24 cellular contexts compared by ENCODE assay signal in genomic region chr15:77567202-77567601, GRCh38.
"Had no signal": no experiment of that assay in that cellular context is flagged by ENCODE, and none has a peak within 500 bp of the region (broad histone marks: within the 10 kb centered on the region; RNA-seq: fewer than 3 reads in every experiment).

No MANE protein-coding gene starts in this region.

- H3K36me3 Mint-ChIP-seq: immature natural killer cell; naive thymus-derived CD8-positive, alpha-beta T cell had no signal

- H3K9me3 ChIP-seq: left ventricle myocardium inferior, lower lobe of right lung, neutrophil, suprapubic skin, transverse colon had no signal

- H3K4me3 Mint-ChIP-seq: effector memory CD8-positive, alpha-beta T cell; immature natural killer cell; naive thymus-derived CD8-positive, alpha-beta T cell; stimulated activated naive CD8-positive, alpha-beta T cell treated with anti-CD3 and anti-CD28 coated beads, Interleukin-15, amount 100 ng/mL, for 72 hours had no signal

- H2AFZ ChIP-seq: parathyroid adenoma had no signal

- H3K4me1 ChIP-seq: parathyroid adenoma had no signal

- ATAC-seq: effector memory CD8-positive, alpha-beta T cell; left colon; naive thymus-derived CD8-positive, alpha-beta T cell; sciatic nerve; stimulated activated naive CD8-positive, alpha-beta T cell treated with anti-CD3 and anti-CD28 coated beads, Interleukin-15, amount 100 ng/mL, for 72 hours had no signal

- H3K4me3 ChIP-seq: left ventricle myocardium inferior, lower lobe of right lung, smooth muscle cell, suprapubic skin, transverse colon had no signal

- H3K4me2 ChIP-seq: smooth muscle cell had no signal

- H3K27ac ChIP-seq: left ventricle myocardium inferior, lower lobe of right lung, neutrophil, parathyroid adenoma, suprapubic skin, transverse colon had no signal

- H3K79me2 ChIP-seq: parathyroid adenoma had no signal

- DNase-seq: cortex of kidney; effector memory CD8-positive, alpha-beta T cell; hypothalamus; immature natural killer cell; islet precursor cell; kidney glomerular epithelial cell; left colon; left ventricle myocardium inferior; lower lobe of right lung; naive thymus-derived CD8-positive, alpha-beta T cell; nephron progenitor cell; stimulated activated CD4-positive, alpha-beta T cell treated with anti-CD3 and anti-CD28 coated beads, Interleukin-12 subunit alpha, Interleukin-12 subunit beta, amount 100 ng/mL, for 4 hours; stimulated activated CD4-positive, alpha-beta T cell treated with anti-CD3 and anti-CD28 coated beads, Interleukin-1b, Interleukin-23, amount 100 ng/mL, for 48 hours; stimulated activated CD4-positive, alpha-beta T cell treated with anti-CD3 and anti-CD28 coated beads, Interleukin-4, amount 100 ng/mL, for 1 hour; stimulated activated CD8-positive, alpha-beta memory T cell treated with anti-CD3 and anti-CD28 coated beads, Interleukin-4, amount 100 ng/mL, for 48 hours; stimulated activated naive CD4-positive, alpha-beta T cell; stimulated activated naive CD8-positive, alpha-beta T cell treated with anti-CD3 and anti-CD28 coated beads, Interleukin-15, amount 100 ng/mL, for 72 hours; transverse colon had no signal

- H3K27me3 ChIP-seq: transverse colon had no signal

- H3K36me3 ChIP-seq: left ventricle myocardium inferior, lower lobe of right lung, neutrophil, suprapubic skin, transverse colon had no signal

- H3K27me3 Mint-ChIP-seq: stimulated activated naive CD8-positive, alpha-beta T cell treated with anti-CD3 and anti-CD28 coated beads, Interleukin-15, amount 100 ng/mL, for 72 hours had no signal

- H3K27ac Mint-ChIP-seq: effector memory CD8-positive, alpha-beta T cell; immature natural killer cell; naive thymus-derived CD8-positive, alpha-beta T cell; nephron progenitor cell; progenitor cell of endocrine pancreas; stimulated activated naive CD8-positive, alpha-beta T cell treated with anti-CD3 and anti-CD28 coated beads, Interleukin-15, amount 100 ng/mL, for 72 hours had no signal

- H3K9me3 Mint-ChIP-seq: effector memory CD8-positive, alpha-beta T cell; naive thymus-derived CD8-positive, alpha-beta T cell; nephron progenitor cell; stimulated activated naive CD8-positive, alpha-beta T cell treated with anti-CD3 and anti-CD28 coated beads, Interleukin-15, amount 100 ng/mL, for 72 hours had no signal

- H3K9ac ChIP-seq: parathyroid adenoma had no signal
